ENCODE assay signal across 1 cellular context in the genomic region with DNA sequence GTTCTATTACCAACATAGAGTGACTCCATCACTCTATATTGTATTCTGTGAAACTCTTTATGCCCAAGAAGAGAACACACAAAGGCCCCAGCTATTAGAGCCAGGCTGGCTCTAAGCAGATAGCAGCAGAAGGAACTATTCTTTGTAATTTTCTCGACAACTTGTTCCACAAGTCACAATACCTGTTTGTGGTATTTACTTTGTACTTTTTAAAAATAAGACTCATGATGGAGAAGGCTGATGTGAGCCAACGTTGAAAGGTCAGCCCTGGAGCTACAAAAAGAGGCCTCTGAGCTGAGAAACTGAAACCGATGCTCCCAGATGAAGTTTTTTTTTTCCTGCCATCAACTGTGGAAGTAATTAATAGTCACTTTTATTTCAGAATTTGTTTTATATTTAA.
TF ChIP-seq lines count a peak whose summit lies in the region.

No MANE protein-coding gene starts in this region.

TF ChIP-seq in HEK293T, 16 proteins besides CTCF, POLR2A, EP300 and RAD21 (continued from another document):
- TF ChIP-seq LEF1 (IDR thresholded peaks at IDR 0.05; ENCODE audit: borderline replicate concordance), result no peak
- no peak for TF ChIP-seq HDGF (IDR thresholded peaks at IDR 0.05; ENCODE audit: borderline replicate concordance)
- no peak for TF ChIP-seq SUZ12 (IDR thresholded peaks at IDR 0.05)
